ENCODE assay signal across 25 cellular contexts in the genomic region with DNA sequence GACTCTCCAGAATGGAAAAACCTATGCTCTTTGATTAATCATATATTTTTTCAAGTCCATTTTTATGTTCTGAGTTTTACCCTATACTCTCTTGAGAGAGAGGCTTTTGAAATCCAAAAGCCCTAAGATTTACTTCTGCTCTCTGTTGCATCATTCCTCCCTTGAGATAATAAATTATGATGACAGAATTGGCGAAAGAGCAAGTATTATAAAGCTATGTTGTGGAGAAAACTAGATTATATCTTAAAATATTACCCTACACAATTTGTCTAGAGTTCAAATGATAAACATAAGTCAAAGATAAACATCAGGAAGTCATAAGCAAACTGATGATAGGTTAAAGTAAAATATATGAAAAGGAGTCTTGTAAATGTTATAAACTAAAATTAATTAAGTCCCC.
DNase-seq lines count a peak whose midpoint lies in the region; ATAC-seq and TF ChIP-seq lines count a peak whose summit lies in the region.
"Had no signal": no experiment of that assay in that cellular context is flagged by ENCODE, and none has a peak within 500 bp of the region (broad histone marks: within the 10 kb centered on the region; RNA-seq: fewer than 3 reads in every experiment).

No MANE protein-coding gene starts in this region.

- no peaks in the 10 kb centered on the region for H3K36me3 Mint-ChIP-seq in activated CD8-positive, alpha-beta T cell treated with anti-CD3 and anti-CD28 coated beads for 36 hours (ENCODE audit: low read depth)
- H3K36me3 Mint-ChIP-seq: activated naive CD8-positive, alpha-beta T cell treated with anti-CD3 and anti-CD28 coated beads for 36 hours; CD4-positive, CD25-positive, alpha-beta regulatory T cell; T-cell had no signal

- no peaks in the 10 kb centered on the region for H3K27me3 Mint-ChIP-seq in activated CD8-positive, alpha-beta T cell treated with anti-CD3 and anti-CD28 coated beads for 36 hours
- H3K27me3 Mint-ChIP-seq: activated CD4-positive, alpha-beta memory T cell treated with anti-CD3 and anti-CD28 coated beads, Interleukin-2, amount 10 ng/mL, durations not matched to agents 7 days and 5 days; activated naive CD8-positive, alpha-beta T cell treated with anti-CD3 and anti-CD28 coated beads for 36 hours; CD4-positive, CD25-positive, alpha-beta regulatory T cell; T-cell had no signal

- H3K4me3 ChIP-seq in LNCaP clone FGC (ENCODE audit: low read depth, low read length): no peak overlapping the region
- no peak overlapping the region for H3K4me3 ChIP-seq in fibroblast of mammary gland (ENCODE audit: control insufficient read depth, low read depth, low read length)
- H3K4me3 ChIP-seq in skeletal muscle cell (ENCODE audit: low read depth, low read length): no peak overlapping the region
- H3K4me3 ChIP-seq: gastrocnemius medialis, mucosa of descending colon, right atrium auricular region, thoracic aorta had no signal

- no peak for ATAC-seq in activated CD8-positive, alpha-beta T cell treated with anti-CD3 and anti-CD28 coated beads for 36 hours
- no peak for ATAC-seq in HG03378 (IDR thresholded peaks at IDR 0.05; ENCODE audit: unreplicated experiment)
- ATAC-seq: gastrocnemius medialis, left ventricle myocardium superior, mucosa of descending colon, T-cell had no signal

- no peak for TF ChIP-seq CTCF in LNCaP clone FGC (IDR thresholded peaks at IDR 0.05; ENCODE audit: control insufficient read depth, extremely low read depth, insufficient read depth)
- no peak for TF ChIP-seq CTCF in fibroblast of mammary gland (conservative IDR thresholded peaks at IDR 0.05; ENCODE audit: control insufficient read depth, insufficient read depth, low read depth, low read length)
- TF ChIP-seq CTCF in activated CD8-positive, alpha-beta T cell treated with anti-CD3 and anti-CD28 coated beads for 36 hours (IDR thresholded peaks at IDR 0.05): no peak

- no peaks in the 10 kb centered on the region for H3K4me1 Mint-ChIP-seq in activated CD8-positive, alpha-beta T cell treated with anti-CD3 and anti-CD28 coated beads for 36 hours (ENCODE audit: low read depth)
- H3K4me1 Mint-ChIP-seq: activated CD4-positive, alpha-beta memory T cell treated with anti-CD3 and anti-CD28 coated beads, Interleukin-2, amount 10 ng/mL, durations not matched to agents 7 days and 5 days; activated naive CD8-positive, alpha-beta T cell treated with anti-CD3 and anti-CD28 coated beads for 36 hours; CD4-positive, CD25-positive, alpha-beta regulatory T cell; T-cell had no signal

- H3K27ac Mint-ChIP-seq in activated CD8-positive, alpha-beta T cell treated with anti-CD3 and anti-CD28 coated beads for 36 hours: no peak overlapping the region
- H3K27ac Mint-ChIP-seq: activated CD4-positive, alpha-beta memory T cell treated with anti-CD3 and anti-CD28 coated beads, Interleukin-2, amount 10 ng/mL, durations not matched to agents 7 days and 5 days; activated naive CD8-positive, alpha-beta T cell treated with anti-CD3 and anti-CD28 coated beads for 36 hours; CD4-positive, CD25-positive, alpha-beta regulatory T cell; nephron progenitor cell; T-cell had no signal

- POLR2A ChIA-PET in activated CD8-positive, alpha-beta T cell treated with anti-CD3 and anti-CD28 coated beads for 36 hours (lab: Charles Lee): no interaction called here

- intact Hi-C loops in activated CD8-positive, alpha-beta T cell treated with anti-CD3 and anti-CD28 coated beads for 36 hours (cut with micrococcal nuclease): no loop called here

- DNase-seq in LNCaP clone FGC (ENCODE audit: low read depth): peak; percentile 80
- DNase-seq in OCI-M1 (lab: John Stamatoyannopoulos, UW): peak; percentile 44
- peak; percentile 66 for DNase-seq in fibroblast of mammary gland (ENCODE audit: low read depth)
- peak; percentile 60 for DNase-seq in skeletal muscle cell (ENCODE audit: low read depth)
- no peak for DNase-seq in activated CD8-positive, alpha-beta T cell treated with anti-CD3 and anti-CD28 coated beads for 36 hours
- DNase-seq in activated CD4-positive, alpha-beta T cell treated with anti-CD3 and anti-CD28 coated beads for 1 hour: no peak
- DNase-seq: activated CD4-positive, alpha-beta memory T cell treated with anti-CD3 and anti-CD28 coated beads, Interleukin-2, amount 10 ng/mL, durations not matched to agents 7 days and 5 days; activated CD4-positive, CD25-positive, alpha-beta regulatory T cell; activated effector memory CD4-positive, alpha-beta T cell treated with Interleukin-2 at 50 U/mL for 16 hours; activated naive CD8-positive, alpha-beta T cell treated with anti-CD3 and anti-CD28 coated beads for 36 hours; CD4-positive, CD25-positive, alpha-beta regulatory T cell; gastrocnemius medialis; left ventricle myocardium superior; mucosa of descending colon; NCI-H2081; NCI-H774; nephron progenitor cell; SHP77; stimulated activated CD4-positive, alpha-beta T cell treated with anti-CD3 and anti-CD28 coated beads, Interleukin-12 subunit alpha, Interleukin-12 subunit beta, amount 100 ng/mL, for 4 hours; stimulated activated CD4-positive, alpha-beta T cell treated with anti-CD3 and anti-CD28 coated beads, Interleukin-4, amount 100 ng/mL, for 24 hours; stimulated activated naive CD4-positive, alpha-beta T cell; T-cell had no signal

- H3K4me3 Mint-ChIP-seq in activated CD8-positive, alpha-beta T cell treated with anti-CD3 and anti-CD28 coated beads for 36 hours: no peak overlapping the region
- H3K4me3 Mint-ChIP-seq: activated CD4-positive, alpha-beta memory T cell treated with anti-CD3 and anti-CD28 coated beads, Interleukin-2, amount 10 ng/mL, durations not matched to agents 7 days and 5 days; activated naive CD8-positive, alpha-beta T cell treated with anti-CD3 and anti-CD28 coated beads for 36 hours; CD4-positive, CD25-positive, alpha-beta regulatory T cell; nephron progenitor cell; T-cell had no signal

- no peaks in the 10 kb centered on the region for H3K9me3 Mint-ChIP-seq in activated CD8-positive, alpha-beta T cell treated with anti-CD3 and anti-CD28 coated beads for 36 hours
- H3K9me3 Mint-ChIP-seq: activated CD4-positive, alpha-beta memory T cell treated with anti-CD3 and anti-CD28 coated beads, Interleukin-2, amount 10 ng/mL, durations not matched to agents 7 days and 5 days; activated naive CD8-positive, alpha-beta T cell treated with anti-CD3 and anti-CD28 coated beads for 36 hours; nephron progenitor cell; T-cell had no signal

- CTCF ChIA-PET in activated CD8-positive, alpha-beta T cell treated with anti-CD3 and anti-CD28 coated beads for 36 hours (lab: Charles Lee): no interaction called here

Comparison
In these comparisons a context has a peak if more than half of its experiments do, and no peak if none do; other contexts are left out.
1. DNase-seq: peak in LNCaP clone FGC (single experiment), OCI-M1 (single experiment), fibroblast of mammary gland (single experiment) and skeletal muscle cell (single experiment); none in activated CD8-positive, alpha-beta T cell treated with anti-CD3 and anti-CD28 coated beads for 36 hours (single experiment) and activated CD4-positive, alpha-beta T cell treated with anti-CD3 and anti-CD28 coated beads for 1 hour (single experiment).